18 cellular contexts compared by ENCODE assay signal in the genomic region with DNA sequence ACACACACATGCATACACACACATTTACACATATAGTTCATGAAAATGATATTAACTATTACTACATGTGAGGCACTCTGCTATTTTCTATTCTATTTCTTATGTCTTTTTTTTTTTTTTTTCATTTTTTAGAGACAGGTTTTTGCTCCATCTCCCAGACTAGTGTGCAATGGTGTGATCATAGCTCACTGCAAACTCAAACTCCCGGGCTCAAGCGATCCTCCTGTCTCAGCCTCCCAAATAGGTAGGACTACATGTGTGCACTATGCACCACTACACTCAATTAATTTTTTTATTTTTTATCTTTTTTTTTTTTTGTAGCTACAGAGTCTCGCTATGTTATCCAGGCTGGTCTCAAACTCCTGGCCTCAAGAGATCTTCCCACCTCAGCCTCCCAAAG.
"Had no signal": no experiment of that assay in that cellular context is flagged by ENCODE, and none has a peak within 500 bp of the region (broad histone marks: within the 10 kb centered on the region; RNA-seq: fewer than 3 reads in every experiment).

No MANE protein-coding gene starts in this region.

- H3K4me1 ChIP-seq: uterus had no signal

- ATAC-seq: activated CD4-positive, CD25-positive, alpha-beta regulatory T cell treated with anti-CD3 and anti-CD28 coated beads, Interleukin-2, amount 50 U/mL, for 24 hours; activated naive CD8-positive, alpha-beta T cell treated with anti-CD3 and anti-CD28 coated beads, Interleukin-2, amount 50 U/mL, for 24 hours; stimulated activated naive B cell treated with anti-CD40 and anti-IgM and Interleukin-4, amounts not matched to agents 10 μg/mL and 1 μg/mL and 100 μg/mL, for 72 hours; T-helper 17 cell had no signal

- H3K9me3 ChIP-seq: gastroesophageal sphincter, tibial nerve, uterus had no signal

- H3K36me3 ChIP-seq: gastroesophageal sphincter, tibial nerve, uterus had no signal

- DNase-seq: activated CD4-positive, alpha-beta memory T cell treated with anti-CD3 and anti-CD28 coated beads, Interleukin-2, amount 10 ng/mL, durations not matched to agents 7 days and 5 days; activated CD4-positive, alpha-beta T cell treated with anti-CD3 and anti-CD28 coated beads, Interleukin-2, amount 10 ng/mL, durations not matched to agents 24 days and 14 days; activated effector memory CD4-positive, alpha-beta T cell treated with anti-CD3 and anti-CD28 coated beads, Interleukin-2, amount 50 U/mL, for 16 hours; activated naive CD4-positive, alpha-beta T cell treated with anti-CD3 and anti-CD28 coated beads, Interleukin-2, amount 50 U/mL, for 16 hours; activated naive CD8-positive, alpha-beta T cell treated with anti-CD3 and anti-CD28 coated beads, Interleukin-2, amount 50 U/mL, for 24 hours; caudate nucleus; dorsolateral prefrontal cortex; naive B cell; nucleus accumbens; stimulated activated CD4-positive, alpha-beta T cell treated with anti-CD3 and anti-CD28 coated beads, Interleukin-2, amount 100 ng/mL, for 48 hours; stimulated activated CD8-positive, alpha-beta memory T cell treated with anti-CD3 and anti-CD28 coated beads, Interleukin-4, amount 100 ng/mL, for 48 hours; stimulated activated naive B cell treated with anti-CD40 and anti-IgM and Interleukin-4, amounts not matched to agents 10 μg/mL and 1 μg/mL and 100 μg/mL, for 72 hours; SW 1271; T-helper 17 cell; uterus had no signal

- H3K4me3 ChIP-seq: dorsolateral prefrontal cortex, gastroesophageal sphincter, tibial nerve, uterus had no signal

- H3K27ac ChIP-seq: gastroesophageal sphincter, uterus had no signal

- H3K27me3 ChIP-seq: dorsolateral prefrontal cortex, gastroesophageal sphincter, tibial nerve, uterus had no signal
